Comparison of ENCODE assay signal across 28 cellular contexts in genomic region chr15:74850398-74850797, GRCh38. TPM values are rescaled to one million over a fixed set of nuclear protein-coding genes. Genes with fewer than 3 reads are reported as not detected.
"Had no signal": no experiment of that assay in that cellular context is flagged by ENCODE, and none has a peak within 500 bp of the region (broad histone marks: within the 10 kb centered on the region; RNA-seq: fewer than 3 reads in every experiment).

No MANE protein-coding gene starts in this region.

- H3K27me3 ChIP-seq: ascending aorta, breast epithelium, cardiac muscle cell, colonic mucosa had no signal

- H3K4me3 ChIP-seq: ascending aorta, breast epithelium, cardiac muscle cell, colonic mucosa had no signal

- ATAC-seq: activated naive CD4-positive, alpha-beta T cell treated with anti-CD3 and anti-CD28 coated beads, Interleukin-2, amount 50 U/mL, for 72 hours; activated T-cell treated with anti-CD3 and anti-CD28 coated beads, Interleukin-2, amount 50 U/mL, for 4 hours; activated T-helper 17 cell treated with anti-CD3 and anti-CD28 coated beads, Interleukin-2, amount 50 U/mL, for 72 hours; esophagus mucosa; WTC11 had no signal

- H3K4me1 ChIP-seq: ascending aorta, breast epithelium, colonic mucosa had no signal

- DNase-seq: activated CD4-positive, alpha-beta memory T cell treated with anti-CD3 and anti-CD28 coated beads, Interleukin-2, amount 10 ng/mL, durations not matched to agents 7 days and 5 days; activated CD4-positive, alpha-beta T cell treated with anti-CD3 and anti-CD28 coated beads for 1 hour; activated CD4-positive, alpha-beta T cell treated with anti-CD3 and anti-CD28 coated beads for 4 hours; activated CD4-positive, alpha-beta T cell treated with anti-CD3 and anti-CD28 coated beads, Interleukin-2, amount 10 ng/mL, durations not matched to agents 7 days and 5 days; activated CD4-positive, alpha-beta T cell treated with anti-CD3 and anti-CD28 coated beads, Interleukin-2, amount 50 U/mL, for 4 hours; activated CD8-positive, alpha-beta memory T cell treated with anti-CD3 and anti-CD28 coated beads for 24 hours; activated effector memory CD4-positive, alpha-beta T cell treated with Interleukin-2 at 50 U/mL for 16 hours; activated naive CD4-positive, alpha-beta T cell; activated naive CD4-positive, alpha-beta T cell treated with anti-CD3 and anti-CD28 coated beads, Interleukin-2, amount 10 ng/mL, durations not matched to agents 7 days and 5 days; activated naive CD8-positive, alpha-beta T cell treated with anti-CD3 and anti-CD28 coated beads, Interleukin-2, amount 10 ng/mL, durations not matched to agents 7 days and 5 days; activated T-cell treated with anti-CD3 and anti-CD28 coated beads, Interleukin-2, amount 50 U/mL, for 4 hours; central memory CD4-positive, alpha-beta T cell; cerebellar nuclear complex; colonic mucosa; effector CD8-positive, alpha-beta T cell; endodermal cell; head of caudate nucleus; T-helper 2 cell had no signal

- H3K27ac ChIP-seq: ascending aorta, breast epithelium, cardiac muscle cell, colonic mucosa had no signal

- H3K9me3 ChIP-seq: ascending aorta, breast epithelium, colonic mucosa had no signal

RNA-seq across cellular contexts. Expression of gene CPLX3, which starts 24.0 kb away (rescaled TPM):
- total RNA-seq: ascending aorta, cardiac muscle cell, colonic mucosa, dermis microvascular lymphatic vessel endothelial cell, endodermal cell, epithelial cell of proximal tubule, esophagus mucosa had no signal
- polyA plus RNA-seq: cardiac muscle cell had no signal

RNA-seq across cellular contexts. Expression of gene LMAN1L, which starts 37.8 kb away (rescaled TPM):
- total RNA-seq: ascending aorta, cardiac muscle cell, colonic mucosa, dermis microvascular lymphatic vessel endothelial cell, endodermal cell, epithelial cell of proximal tubule, esophagus mucosa, frontal cortex, WTC11 had no signal
- polyA plus RNA-seq: cardiac muscle cell had no signal
